ENCODE assay signal across 8 cellular contexts in the genomic region with DNA sequence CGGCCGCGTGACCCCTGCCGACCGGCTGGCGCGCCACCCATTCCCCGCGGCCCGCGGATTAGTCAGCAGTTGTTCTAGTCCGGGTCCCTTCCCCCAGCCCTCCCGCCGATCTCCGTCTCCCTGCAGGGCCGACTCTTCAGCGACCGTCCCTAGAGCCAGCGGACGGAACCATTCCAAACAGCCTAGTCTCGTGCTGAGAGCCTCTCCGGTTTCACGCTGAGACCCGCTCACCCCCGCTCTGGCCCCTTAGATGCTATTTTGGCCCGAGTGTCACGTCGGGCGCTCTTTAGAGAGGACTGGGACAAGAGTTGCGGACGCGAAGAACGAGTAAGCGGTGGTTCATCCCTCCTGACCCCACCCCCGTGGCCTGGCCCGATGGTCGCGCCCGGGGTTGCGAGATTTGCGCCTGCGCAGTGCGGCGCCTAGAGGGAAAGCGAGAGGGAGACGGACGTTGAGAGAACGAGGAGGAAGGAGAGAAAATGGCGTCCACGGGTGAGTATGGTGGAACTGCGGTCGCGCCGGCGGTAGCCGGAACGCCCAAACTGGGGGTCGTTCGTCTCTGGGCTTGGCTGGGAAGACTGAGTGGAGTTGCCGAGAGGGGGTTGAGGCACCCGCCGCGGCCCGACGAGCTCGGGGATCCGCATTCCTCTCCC. TPM values are rescaled to one million over a fixed set of nuclear protein-coding genes. Genes with fewer than 3 reads are reported as not detected.
DNase-seq lines count a peak whose midpoint lies in the region; ATAC-seq and TF ChIP-seq lines count a peak whose summit lies in the region.

A gene with protein sequence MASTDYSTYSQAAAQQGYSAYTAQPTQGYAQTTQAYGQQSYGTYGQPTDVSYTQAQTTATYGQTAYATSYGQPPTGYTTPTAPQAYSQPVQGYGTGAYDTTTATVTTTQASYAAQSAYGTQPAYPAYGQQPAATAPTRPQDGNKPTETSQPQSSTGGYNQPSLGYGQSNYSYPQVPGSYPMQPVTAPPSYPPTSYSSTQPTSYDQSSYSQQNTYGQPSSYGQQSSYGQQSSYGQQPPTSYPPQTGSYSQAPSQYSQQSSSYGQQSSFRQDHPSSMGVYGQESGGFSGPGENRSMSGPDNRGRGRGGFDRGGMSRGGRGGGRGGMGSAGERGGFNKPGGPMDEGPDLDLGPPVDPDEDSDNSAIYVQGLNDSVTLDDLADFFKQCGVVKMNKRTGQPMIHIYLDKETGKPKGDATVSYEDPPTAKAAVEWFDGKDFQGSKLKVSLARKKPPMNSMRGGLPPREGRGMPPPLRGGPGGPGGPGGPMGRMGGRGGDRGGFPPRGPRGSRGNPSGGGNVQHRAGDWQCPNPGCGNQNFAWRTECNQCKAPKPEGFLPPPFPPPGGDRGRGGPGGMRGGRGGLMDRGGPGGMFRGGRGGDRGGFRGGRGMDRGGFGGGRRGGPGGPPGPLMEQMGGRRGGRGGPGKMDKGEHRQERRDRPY (plus strand): TSS at position 411 of the 653 bp plus-strand sequence. CDS start 69 bp downstream, at position 480.
A gene (minus strand): TSS at position 124 of the 653 bp plus-strand sequence. CDS start 2,355 bp downstream, outside the sequence.

- DNase-seq in GM10266 (ENCODE audit: extremely low spot score) (peak; percentile 97), NCI-H1105 treated with DMSO at 0.1 percent for 48 hours (lab: John Stamatoyannopoulos, UW) (peak; percentile 88), SKM-1 treated with dmso at 0.1 percent for 144 hours (lab: John Stamatoyannopoulos, UW; ENCODE audit: unreplicated experiment) (peak; percentile 92), glutamatergic neuron (peak; percentile 96), osteoblast (ENCODE audit: insufficient read length, low spot score, missing footprints) (peak; percentile 99), testis (peak; percentile 96)

- peak; percentile 67 for TF ChIP-seq POLR2A in testis (IDR thresholded peaks at IDR 0.05)

- peak within 1 kb of the TSS; percentile 98 for H3K4me3 ChIP-seq in osteoblast (ENCODE audit: insufficient read depth, low read length)
- H3K4me3 ChIP-seq in testis = peak within 1 kb of the TSS; percentile 96 to 98

- peak within 1 kb of the TSS; percentile 98 for H3K4me2 ChIP-seq in osteoblast (ENCODE audit: insufficient read depth, low read length)

- peaks cover 48% of the 10 kb centered on the region for H3K4me1 Mint-ChIP-seq in activated naive CD8-positive, alpha-beta T cell (ENCODE audit: low read depth)
- H3K4me1 Mint-ChIP-seq in glutamatergic neuron (ENCODE audit: low read depth, unreplicated experiment) = peaks cover 33% of the 10 kb centered on the region

- H3K4me1 ChIP-seq in osteoblast (ENCODE audit: insufficient read depth, low read length) = peaks cover 48% of the 10 kb centered on the region
- H3K4me1 ChIP-seq in testis = peaks cover 46% of the 10 kb centered on the region

- WGBS in testis, 2 donors = 0 to 1% methylated on average over 30 to 67 of the region's 67 CpGs

- peak within 1 kb of the TSS; percentile 95 for H3K4me3 Mint-ChIP-seq in activated naive CD8-positive, alpha-beta T cell
- H3K4me3 Mint-ChIP-seq in glutamatergic neuron (ENCODE audit: unreplicated experiment) = peak within 1 kb of the TSS; percentile 98

- ATAC-seq in HG02642 (IDR thresholded peaks at IDR 0.05; ENCODE audit: poor library complexity, unreplicated experiment) = peak; percentile 83

- TF ChIP-seq CTCF in GM10266 (IDR thresholded peaks at IDR 0.05; ENCODE audit: control insufficient read depth, insufficient read depth, low read depth, missing control alignments) = no peak
- TF ChIP-seq CTCF in glutamatergic neuron (IDR thresholded peaks at IDR 0.05; ENCODE audit: partially characterized antibody, unreplicated experiment) = no peak
- no peak for TF ChIP-seq CTCF in osteoblast (IDR thresholded peaks at IDR 0.05; ENCODE audit: extremely low read depth, low read depth, low read length)
- TF ChIP-seq CTCF in testis (IDR thresholded peaks at IDR 0.05) = peak in 1 of 3 experiments; percentile 24

- H3K36me3 ChIP-seq in osteoblast (ENCODE audit: insufficient read depth, low read length) (peaks cover 42% of the 10 kb centered on the region), testis (ENCODE audit: low read depth, missing control alignments) (no peaks in the 10 kb centered on the region)

- intact Hi-C loops in testis (cut with DNase I; ENCODE audit: low total_unique reads) = no loop called here

- H3K27ac Mint-ChIP-seq in activated naive CD8-positive, alpha-beta T cell = peak within 1 kb of the TSS; percentile 100
- H3K27ac Mint-ChIP-seq in glutamatergic neuron (ENCODE audit: unreplicated experiment) = peak within 1 kb of the TSS; percentile 99

- H3K9me3 Mint-ChIP-seq in activated naive CD8-positive, alpha-beta T cell (ENCODE audit: low read depth) = no peaks in the 10 kb centered on the region
- H3K9me3 Mint-ChIP-seq in glutamatergic neuron (ENCODE audit: unreplicated experiment) = peaks cover 13% of the 10 kb centered on the region

- H3K9me3 ChIP-seq in osteoblast (ENCODE audit: low read depth, low read length) = no peaks in the 10 kb centered on the region
- H3K9me3 ChIP-seq in testis = no peaks in the 10 kb centered on the region

- no peaks in the 10 kb centered on the region for H3K27me3 Mint-ChIP-seq in activated naive CD8-positive, alpha-beta T cell
- peaks cover 9% of the 10 kb centered on the region for H3K27me3 Mint-ChIP-seq in glutamatergic neuron (ENCODE audit: unreplicated experiment)

- H4K20me1 ChIP-seq in osteoblast (ENCODE audit: insufficient read depth, low read length) = peaks cover 46% of the 10 kb centered on the region

- peak within 1 kb of the TSS; percentile 99 for H2AFZ ChIP-seq in osteoblast (ENCODE audit: low read length)

- H3K79me2 ChIP-seq in osteoblast (ENCODE audit: insufficient read depth, low read length) = peaks cover 74% of the 10 kb centered on the region

- peaks cover 24% of the 10 kb centered on the region for H3K36me3 Mint-ChIP-seq in activated naive CD8-positive, alpha-beta T cell
- peaks cover 9% of the 10 kb centered on the region for H3K36me3 Mint-ChIP-seq in glutamatergic neuron (ENCODE audit: unreplicated experiment)

- H3K27ac ChIP-seq in osteoblast (ENCODE audit: low read depth, low read length) (peak within 1 kb of the TSS; percentile 100), testis (peak within 1 kb of the TSS; percentile 95 to 99)

- H3K27me3 ChIP-seq in osteoblast (ENCODE audit: insufficient read depth, low read length) (no peaks in the 10 kb centered on the region), testis (no peaks in the 10 kb centered on the region)

RNA-seq across cellular contexts. Expression of the first gene that starts in this region (rescaled TPM):
- total RNA-seq in glutamatergic neuron (ENCODE audit: unreplicated experiment) (355 TPM), osteoblast (139 and 148 TPM in 2 replicates), testis (100 to 1,000 TPM; 286 to 336 TPM)
- 451 TPM for polyA plus RNA-seq in testis (ENCODE audit: insufficient read depth, low read depth, low replicate concordance)

RNA-seq across cellular contexts. Expression of the second gene that starts in this region (rescaled TPM):
- 50.4 TPM for total RNA-seq in glutamatergic neuron (ENCODE audit: unreplicated experiment)
- 25.0 and 32.7 TPM in 2 replicates for total RNA-seq in osteoblast
- 10 to 100 TPM; 66.8 to 99.2 TPM for total RNA-seq in testis
- polyA plus RNA-seq in testis (ENCODE audit: insufficient read depth, low read depth, low replicate concordance) = 55.1 TPM

Comparison
In these comparisons a context has a peak if more than half of its experiments do, and no peak if none do; other contexts are left out.
1. Peak in every context shown above with its lines: DNase-seq, ATAC-seq, H3K4me3 ChIP-seq and H3K27ac ChIP-seq.